Comparison of ENCODE assay signal across 14 cellular contexts in the genomic region with DNA sequence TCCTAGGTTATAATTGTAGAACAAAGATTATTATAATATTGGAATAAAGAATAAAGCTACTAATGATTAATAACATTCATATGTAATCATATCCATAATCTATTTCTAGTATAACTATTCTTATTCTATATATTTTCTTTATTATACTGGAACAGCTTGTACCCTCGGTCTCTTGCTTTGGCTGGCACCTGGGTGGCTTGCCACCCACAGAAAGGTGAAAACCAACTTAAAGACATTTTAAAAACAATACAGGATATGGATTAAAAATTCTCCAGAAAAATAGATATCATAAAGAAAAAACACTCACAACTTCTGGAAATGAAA.
"Had no signal": no experiment of that assay in that cellular context is flagged by ENCODE, and none has a peak within 500 bp of the region (broad histone marks: within the 10 kb centered on the region; RNA-seq: fewer than 3 reads in every experiment).

No MANE protein-coding gene starts in this region.

- H3K4me1 Mint-ChIP-seq: naive B cell; nephron; stimulated activated memory B cell treated with anti-CD40 and anti-IgM and Interleukin-4, amounts not matched to agents 10 μg/mL and 1 μg/mL and 100 μg/mL, for 72 hours had no signal

- H3K9me3 Mint-ChIP-seq: stimulated activated naive CD8-positive, alpha-beta T cell treated with anti-CD3 and anti-CD28 coated beads, Interleukin-15, Interleukin-2, amounts not matched to agents 100 ng/mL and 50 ng/mL, for 24 hours had no signal

- H3K27ac ChIP-seq: dorsolateral prefrontal cortex, heart left ventricle, spleen, tibial artery, upper lobe of right lung, vagina had no signal

- DNase-seq: dorsolateral prefrontal cortex; effector CD8-positive, alpha-beta T cell; naive B cell; spleen; stimulated activated CD4-positive, alpha-beta T cell treated with anti-CD3 and anti-CD28 coated beads, Interleukin-1b, Interleukin-23, amount 100 ng/mL, for 48 hours; stimulated activated CD4-positive, alpha-beta T cell treated with anti-CD3 and anti-CD28 coated beads, Interleukin-4, amount 100 ng/mL, for 24 hours; tibial artery; upper lobe of right lung had no signal

- H3K4me3 Mint-ChIP-seq: nephron; stimulated activated memory B cell treated with anti-CD40 and anti-IgM and Interleukin-4, amounts not matched to agents 10 μg/mL and 1 μg/mL and 100 μg/mL, for 72 hours; stimulated activated naive CD8-positive, alpha-beta T cell treated with anti-CD3 and anti-CD28 coated beads, Interleukin-15, Interleukin-2, amounts not matched to agents 100 ng/mL and 50 ng/mL, for 24 hours had no signal

- H3K4me1 ChIP-seq: heart left ventricle, spleen, upper lobe of right lung, vagina had no signal

- H3K27me3 ChIP-seq: dorsolateral prefrontal cortex, heart left ventricle, spleen, tibial artery, upper lobe of right lung, vagina had no signal

- H3K4me3 ChIP-seq: dorsolateral prefrontal cortex, heart left ventricle, spleen, tibial artery, upper lobe of right lung, vagina had no signal

- H3K36me3 ChIP-seq: heart left ventricle, spleen, tibial artery, upper lobe of right lung, vagina had no signal

- H3K9me3 ChIP-seq: tibial artery, upper lobe of right lung, vagina had no signal

- H3K27ac Mint-ChIP-seq: naive B cell; nephron; stimulated activated memory B cell treated with anti-CD40 and anti-IgM and Interleukin-4, amounts not matched to agents 10 μg/mL and 1 μg/mL and 100 μg/mL, for 72 hours; stimulated activated naive CD8-positive, alpha-beta T cell treated with anti-CD3 and anti-CD28 coated beads, Interleukin-15, Interleukin-2, amounts not matched to agents 100 ng/mL and 50 ng/mL, for 24 hours had no signal

- ATAC-seq: sciatic nerve; stimulated activated memory B cell treated with anti-CD40 and anti-IgM and Interleukin-4, amounts not matched to agents 10 μg/mL and 1 μg/mL and 100 μg/mL, for 72 hours had no signal
